ENCODE assay signal across 14 cellular contexts in the genomic region with DNA sequence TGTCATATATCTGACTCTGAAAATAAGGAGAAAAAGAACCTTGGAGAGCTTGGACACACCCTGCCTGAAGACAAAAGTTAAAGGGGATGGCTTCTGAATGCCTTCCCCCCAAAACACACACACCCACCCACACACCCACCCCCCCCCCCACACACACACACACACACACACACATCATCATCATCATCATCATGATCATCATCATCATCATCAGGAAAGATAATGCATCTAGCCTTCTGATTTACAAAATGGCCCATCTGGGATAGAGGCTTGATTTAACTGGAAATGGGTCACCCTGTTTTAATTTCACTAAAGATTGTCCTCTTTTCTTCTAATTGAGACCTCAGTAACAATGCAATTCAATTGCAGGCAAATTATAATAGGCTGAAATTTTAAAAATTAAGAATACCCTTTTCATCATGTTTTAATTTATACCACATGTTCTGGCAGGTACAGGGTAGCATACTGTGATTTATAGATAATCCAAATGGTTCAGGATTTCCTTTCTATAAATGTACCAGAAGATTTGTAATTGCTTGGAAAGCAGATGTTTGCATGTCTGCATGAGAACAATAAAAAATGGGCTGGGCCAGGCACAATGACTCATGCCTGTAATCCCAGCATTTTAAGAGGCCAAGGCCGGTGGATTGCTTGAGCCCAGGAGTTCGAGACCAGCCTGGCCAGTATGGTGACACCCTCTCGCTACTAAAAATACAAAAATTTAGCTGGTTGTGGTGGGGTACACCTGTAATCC. TPM values are rescaled to one million over a fixed set of nuclear protein-coding genes. Genes with fewer than 3 reads are reported as not detected.
DNase-seq lines count a peak whose midpoint lies in the region; ATAC-seq and TF ChIP-seq lines count a peak whose summit lies in the region.
"Had no signal": no experiment of that assay in that cellular context is flagged by ENCODE, and none has a peak within 500 bp of the region (broad histone marks: within the 10 kb centered on the region; RNA-seq: fewer than 3 reads in every experiment).

No MANE protein-coding gene starts in this region.

- H3K36me3 Mint-ChIP-seq in MCF 10A (ENCODE audit: insufficient read depth, unreplicated experiment) (no peaks in the 10 kb centered on the region), WTC11 (peaks cover 23% of the 10 kb centered on the region)
- H3K36me3 Mint-ChIP-seq in activated CD8-positive, alpha-beta memory T cell treated with anti-CD3 and anti-CD28 coated beads, Interleukin-2, amount 10 ng/mL, durations not matched to agents 7 days and 5 days = no peaks in the 10 kb centered on the region

- H3K9me3 ChIP-seq in mammary epithelial cell (replicated peaks; ENCODE audit: insufficient read depth, low read length) (no peaks in the 10 kb centered on the region), uterus (no peaks in the 10 kb centered on the region), gastroesophageal sphincter (peaks cover 0 to 4% (median 0%) of the 10 kb centered on the region in 3 donors)

- dilution Hi-C loops in mammary epithelial cell (cut with HindIII; ENCODE audit: low sequenced_read_pairs) = no loop called here

- no peaks in the 10 kb centered on the region for H3K79me2 ChIP-seq in mammary epithelial cell (ENCODE audit: insufficient read depth, low read length)

- H3K4me2 ChIP-seq in mammary epithelial cell (ENCODE audit: insufficient read depth, low read depth, low read length) = no peak overlapping the region
- H3K4me2 ChIP-seq: KMS-11 had no signal

- ATAC-seq in WTC11 (no peak), Right ventricle myocardium superior (ENCODE audit: poor library complexity) (no peak), gastroesophageal sphincter (no peak)
- no peak for ATAC-seq in activated CD8-positive, alpha-beta memory T cell treated with anti-CD3 and anti-CD28 coated beads, Interleukin-2, amount 10 ng/mL, durations not matched to agents 7 days and 5 days

- no peaks in the 10 kb centered on the region for H3K27me3 ChIP-seq in mammary epithelial cell (ENCODE audit: insufficient read depth, low read length)
- H3K27me3 ChIP-seq in uterus = no peaks in the 10 kb centered on the region
- no peaks in the 10 kb centered on the region for H3K27me3 ChIP-seq in gastroesophageal sphincter

- H3K36me3 ChIP-seq in mammary epithelial cell (ENCODE audit: insufficient read depth, low read length) (no peaks in the 10 kb centered on the region), uterus (no peaks in the 10 kb centered on the region), gastroesophageal sphincter (no peaks in the 10 kb centered on the region)
- H3K36me3 ChIP-seq: spleen, thoracic aorta had no signal

- CTCF ChIA-PET in MCF 10A (lab: Yijun Ruan, JAX) (no interaction called here), mammary epithelial cell (lab: Charles Lee; ENCODE audit: low non-redundant PET) (no interaction called here), WTC11 (lab: Charles Lee) (interaction anchor here (1.0 to 1.4 kb wide), 2 partner anchors 28 kb away, joined by 3 to 4 read pairs; no protein-coding TSS in a partner anchor)
- CTCF ChIA-PET in activated CD8-positive, alpha-beta memory T cell treated with anti-CD3 and anti-CD28 coated beads, Interleukin-2, amount 10 ng/mL, durations not matched to agents 7 days and 5 days (lab: Charles Lee) = interaction anchor here (0.5 kb wide), 1 partner anchor 56 kb away, joined by 3 read pairs; no protein-coding TSS in a partner anchor

- TF ChIP-seq EP300 in gastroesophageal sphincter (IDR thresholded peaks at IDR 0.05) = no peak

- H3K4me1 Mint-ChIP-seq in MCF 10A (ENCODE audit: insufficient read depth, unreplicated experiment) (peaks cover 6% of the 10 kb centered on the region), WTC11 (peaks cover 52% of the 10 kb centered on the region)
- no peaks in the 10 kb centered on the region for H3K4me1 Mint-ChIP-seq in activated CD8-positive, alpha-beta memory T cell treated with anti-CD3 and anti-CD28 coated beads, Interleukin-2, amount 10 ng/mL, durations not matched to agents 7 days and 5 days

- H3K9ac ChIP-seq in mammary epithelial cell (ENCODE audit: insufficient read depth, low read length) = no peak overlapping the region
- H3K9ac ChIP-seq: KMS-11 had no signal

- TF ChIP-seq CTCF in MCF 10A (IDR thresholded peaks at IDR 0.05; ENCODE audit: unreplicated experiment) (no peak), mammary epithelial cell (conservative IDR thresholded peaks at IDR 0.05 in 1 of 2, IDR thresholded peaks at IDR 0.05 in 1 of 2; ENCODE audit: extremely low read depth in 1 of 2, insufficient read depth in 1 of 2, low read depth in 1 of 2, low read length in 2 of 2) (no peak), WTC11 (IDR thresholded peaks at IDR 0.05) (no peak), foreskin fibroblast (IDR thresholded peaks at IDR 0.05; ENCODE audit: low read depth, low read length) (no peak), uterus (IDR thresholded peaks at IDR 0.05) (no peak), gastroesophageal sphincter (IDR thresholded peaks at IDR 0.05) (no peak)

- H3K4me3 Mint-ChIP-seq in MCF 10A (ENCODE audit: unreplicated experiment) (no peak overlapping the region), WTC11 (no peak overlapping the region; the same call in 1 of the 2 replicates)
- no peak overlapping the region for H3K4me3 Mint-ChIP-seq in activated CD8-positive, alpha-beta memory T cell treated with anti-CD3 and anti-CD28 coated beads, Interleukin-2, amount 10 ng/mL, durations not matched to agents 7 days and 5 days

- no peak overlapping the region for H3K27ac Mint-ChIP-seq in MCF 10A (ENCODE audit: low read depth, unreplicated experiment)
- peak overlapping the region; percentile 100 for H3K27ac Mint-ChIP-seq in WTC11
- H3K27ac Mint-ChIP-seq in activated CD8-positive, alpha-beta memory T cell treated with anti-CD3 and anti-CD28 coated beads, Interleukin-2, amount 10 ng/mL, durations not matched to agents 7 days and 5 days = no peak overlapping the region

- peak; percentile 38 for DNase-seq in MCF 10A (ENCODE audit: unreplicated experiment)
- no peak for DNase-seq in mammary epithelial cell
- no peak for DNase-seq in WTC11 (ENCODE audit: low spot score)
- peak; percentile 49 to 75 for DNase-seq in foreskin fibroblast
- DNase-seq in uterus = peak; percentile 32 to 41
- DNase-seq in Right ventricle myocardium superior = no peak
- DNase-seq in activated CD8-positive, alpha-beta memory T cell treated with anti-CD3 and anti-CD28 coated beads, Interleukin-2, amount 10 ng/mL, durations not matched to agents 7 days and 5 days = no peak
- DNase-seq: activated naive CD4-positive, alpha-beta T cell; NCI-H1694 treated with DMSO at 0.1 percent for 48 hours; SHP77 treated with DMSO at 0.1 percent for 48 hours; spleen had no signal

- H3K4me3 ChIP-seq in mammary epithelial cell (replicated peaks in 1 of 3; ENCODE audit: insufficient read depth in 1 of 3, low read depth in 2 of 3, low read length in 3 of 3) (no peak overlapping the region), foreskin fibroblast (ENCODE audit: low read depth in 1 of 2, low read length in 2 of 2) (no peak overlapping the region), uterus (no peak overlapping the region), gastroesophageal sphincter (no peak overlapping the region)
- H3K4me3 ChIP-seq: spleen, thoracic aorta had no signal

- in situ Hi-C loops in mammary epithelial cell (cut with MboI; ENCODE audit: low sequenced_read_pairs in 2 of 2) = no loop called here

- H3K27me3 Mint-ChIP-seq in MCF 10A (ENCODE audit: insufficient read depth, unreplicated experiment) = no peaks in the 10 kb centered on the region
- H3K27me3 Mint-ChIP-seq in WTC11 (ENCODE audit: low read depth) = no peaks in the 10 kb centered on the region
- H3K27me3 Mint-ChIP-seq in activated CD8-positive, alpha-beta memory T cell treated with anti-CD3 and anti-CD28 coated beads, Interleukin-2, amount 10 ng/mL, durations not matched to agents 7 days and 5 days = peaks cover 13% of the 10 kb centered on the region

- BruUV-seq in MCF 10A (replicated peaks; lab: Mats Ljungman, UMichigan) = no TSS peak
- BruUV-seq in mammary epithelial cell (replicated peaks; lab: Mats Ljungman, UMichigan) = no TSS peak

- POLR2A ChIA-PET in MCF 10A (lab: Yijun Ruan, JAX) (interaction anchor here (1.0 kb wide), 1 partner anchor 21 kb away, joined by 4 read pairs; no protein-coding TSS in a partner anchor), WTC11 (lab: Charles Lee) (no interaction called here)

- TF ChIP-seq POLR2A in uterus (IDR thresholded peaks at IDR 0.05) (no peak), gastroesophageal sphincter (IDR thresholded peaks at IDR 0.05) (no peak)

- no peaks in the 10 kb centered on the region for H4K20me1 ChIP-seq in mammary epithelial cell (ENCODE audit: insufficient read depth, low read length)

- intact Hi-C loops in MCF 10A (cut with micrococcal nuclease) (no loop called here), mammary epithelial cell (cut with micrococcal nuclease) (no loop called here), uterus (cut with DNase I; ENCODE audit: low total_unique reads) (no loop called here), Right ventricle myocardium superior (cut with DNase I) (no loop called here)

- no peaks in the 10 kb centered on the region for H3K9me3 Mint-ChIP-seq in MCF 10A (ENCODE audit: unreplicated experiment)
- H3K9me3 Mint-ChIP-seq in WTC11 = peaks cover 19% of the 10 kb centered on the region
- no peaks in the 10 kb centered on the region for H3K9me3 Mint-ChIP-seq in activated CD8-positive, alpha-beta memory T cell treated with anti-CD3 and anti-CD28 coated beads, Interleukin-2, amount 10 ng/mL, durations not matched to agents 7 days and 5 days (ENCODE audit: low read depth)

- H3K27ac ChIP-seq in mammary epithelial cell (ENCODE audit: insufficient read depth, low read depth, low read length) (no peak overlapping the region), uterus (peak overlapping the region; percentile 32 to 41), gastroesophageal sphincter (no peak overlapping the region)
- H3K27ac ChIP-seq: KMS-11, thoracic aorta had no signal

- 87% methylated on average over 3 of the region's 3 CpGs for WGBS in mammary epithelial cell (ENCODE audit: low coverage, missing lambda C conversion rate)
- 60% methylated on average over 1 of the region's 3 CpGs; no CpG with 5 or more reads in 1 of the 2 donors for WGBS in gastroesophageal sphincter (ENCODE audit: low coverage in 1 of 2), 2 donors

- H2AFZ ChIP-seq in mammary epithelial cell (ENCODE audit: low read depth, low read length) = no peak overlapping the region

- H3K4me1 ChIP-seq in mammary epithelial cell (ENCODE audit: insufficient read depth, low read length) (no peaks in the 10 kb centered on the region), uterus (no peaks in the 10 kb centered on the region), gastroesophageal sphincter (peaks cover 0 to 49% (median 0%) of the 10 kb centered on the region in 3 donors)

RNA-seq across cellular contexts. Expression of a gene that starts 56.5 kb away (rescaled TPM):
- total RNA-seq in MCF 10A (2022) (33.0 and 37.2 TPM in 2 replicates), mammary epithelial cell (10 to 100 TPM; 19.5 to 65.2 TPM), WTC11 (2021) (42.0 to 54.5 TPM (median 43.9 TPM) in 3 replicates), uterus (100 to 1,000 TPM in 1 of 4 donors, 10 to 100 TPM in 3; 25.9 to 121 (median 45.6) TPM), Right ventricle myocardium superior (15.3 TPM), gastroesophageal sphincter (10 to 100 TPM; 31.2 to 59.2 (median 44.4) TPM)
- 11.0 TPM for polyA plus RNA-seq in mammary epithelial cell
- polyA minus RNA-seq in mammary epithelial cell = 31.4 TPM
- not detected for total RNA-seq in activated CD8-positive, alpha-beta memory T cell treated with anti-CD3 and anti-CD28 coated beads, Interleukin-2, amount 10 ng/mL, durations not matched to agents 7 days and 5 days

Comparison
In these comparisons a context has a peak if more than half of its experiments do, and no peak if none do; other contexts are left out.
1. DNase-seq: peak in MCF 10A (single experiment), foreskin fibroblast (2 of 2) and uterus (2 of 2); none in mammary epithelial cell (single experiment), WTC11 (single experiment), Right ventricle myocardium superior (single experiment) and activated CD8-positive, alpha-beta memory T cell treated with anti-CD3 and anti-CD28 coated beads, Interleukin-2, amount 10 ng/mL, durations not matched to agents 7 days and 5 days (single experiment).
2. H3K27ac ChIP-seq: peak in uterus (2 of 2); none in mammary epithelial cell (single experiment) and gastroesophageal sphincter (0 of 4).
3. RNA of a gene that starts 56.5 kb away (total RNA-seq): 19.5 to 65.2 TPM in mammary epithelial cell, 25.9 to 121 TPM in uterus, 31.2 to 59.2 TPM in gastroesophageal sphincter, 42.0 to 54.5 TPM in WTC11, 33.0 to 37.2 TPM in MCF 10A and 15.3 TPM in Right ventricle myocardium superior (single experiment); not detected in activated CD8-positive, alpha-beta memory T cell treated with anti-CD3 and anti-CD28 coated beads, Interleukin-2, amount 10 ng/mL, durations not matched to agents 7 days and 5 days; every median in the first group is over 10 times any median in the second.
4. CTCF ChIA-PET loops: an anchor here in WTC11 (1.0 to 1.4 kb wide) and activated CD8-positive, alpha-beta memory T cell treated with anti-CD3 and anti-CD28 coated beads, Interleukin-2, amount 10 ng/mL, durations not matched to agents 7 days and 5 days (0.5 kb wide); none called in MCF 10A and mammary epithelial cell.